Comparison of ENCODE assay signal across 16 cellular contexts in the genomic region with DNA sequence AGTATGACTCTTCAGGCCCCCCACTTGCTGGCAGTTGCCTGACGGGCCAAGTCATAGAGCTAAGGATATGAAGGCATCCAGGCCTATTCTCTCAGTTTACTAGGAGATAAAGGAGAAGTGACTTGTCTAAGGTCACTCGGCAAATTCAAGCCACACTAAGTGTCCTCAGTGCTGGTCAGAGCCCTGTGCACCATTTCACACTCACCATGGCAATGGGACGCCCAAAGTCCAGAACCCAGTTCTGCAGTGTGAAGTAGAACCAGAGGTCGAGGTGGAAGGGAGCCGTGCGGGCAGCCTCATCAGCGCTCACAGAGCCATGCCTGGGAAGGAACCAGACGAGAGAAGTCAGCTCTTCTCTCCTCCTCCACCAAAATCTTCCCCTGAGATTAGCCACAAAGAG. TPM values are rescaled to one million over a fixed set of nuclear protein-coding genes. Genes with fewer than 3 reads are reported as not detected.
DNase-seq lines count a peak whose midpoint lies in the region; ATAC-seq and TF ChIP-seq lines count a peak whose summit lies in the region.
"Had no signal": no experiment of that assay in that cellular context is flagged by ENCODE, and none has a peak within 500 bp of the region (broad histone marks: within the 10 kb centered on the region; RNA-seq: fewer than 3 reads in every experiment).

No MANE protein-coding gene starts in this region.

- H3K4me1 ChIP-seq in right atrium auricular region (no peaks in the 10 kb centered on the region), neutrophil (ENCODE audit: control insufficient read depth in 1 of 2, insufficient read depth in 1 of 2, low read depth in 1 of 2, low read length in 1 of 2) (peaks cover 8 to 9% of the 10 kb centered on the region in 2 experiments)

- H3K27me3 ChIP-seq in right atrium auricular region: no peaks in the 10 kb centered on the region
- H3K27me3 ChIP-seq in neutrophil: no peaks in the 10 kb centered on the region
- H3K27me3 ChIP-seq: BLaER1 treated with 17β-estradiol and CSF1 and Interleukin-3, amounts not matched to agents 10 nM and 100 nM had no signal

- intact Hi-C loops in cardiac septum (cut with DNase I): no loop called here

- H3K27ac ChIP-seq in right atrium auricular region: no peak overlapping the region
- no peak overlapping the region for H3K27ac ChIP-seq in coronary artery
- peak overlapping the region; percentile 20 for H3K27ac ChIP-seq in neutrophil
- H3K27ac ChIP-seq: BLaER1 treated with 17β-estradiol and CSF1 and Interleukin-3, amounts not matched to agents 10 nM and 100 nM had no signal

- ATAC-seq in GM21619 (IDR thresholded peaks at IDR 0.05; ENCODE audit: unreplicated experiment): no peak
- ATAC-seq: CD8-positive, alpha-beta T cell had no signal

- H3K4me3 ChIP-seq in right atrium auricular region (no peak overlapping the region), coronary artery (no peak overlapping the region), neutrophil (ENCODE audit: low read depth in 1 of 2, low read length in 1 of 2) (no peak overlapping the region)
- H3K4me3 ChIP-seq: BLaER1 treated with 17β-estradiol and CSF1 and Interleukin-3, amounts not matched to agents 10 nM and 100 nM had no signal

- TF ChIP-seq CTCF in right atrium auricular region (IDR thresholded peaks at IDR 0.05) (no peak), coronary artery (IDR thresholded peaks at IDR 0.05) (no peak), neutrophil (IDR thresholded peaks at IDR 0.05) (no peak)

- no peaks in the 10 kb centered on the region for H3K9me3 ChIP-seq in right atrium auricular region
- H3K9me3 ChIP-seq in neutrophil: no peaks in the 10 kb centered on the region

- DNase-seq in cardiac septum (ENCODE audit: low spot score) (peak; percentile 31), right atrium auricular region (ENCODE audit: low spot score) (no peak), coronary artery (ENCODE audit: low spot score) (peak; percentile 62), G401 (ENCODE audit: low spot score) (no peak), inferior parietal cortex (ENCODE audit: extremely low spot score) (no peak)
- DNase-seq: CD8-positive, alpha-beta T cell; HFFc6; KBM-7; NCI-H1694 treated with DMSO at 0.1 percent for 48 hours; NCI-H2107; NCI-H510A; NCI-H748 treated with DMSO at 0.1 percent for 48 hours; SHP77 had no signal

- in situ Hi-C loops in G401 (cut with HindIII; ENCODE audit: low sequenced_read_pairs): no loop called here

- H3K36me3 ChIP-seq in right atrium auricular region (peaks cover 4% of the 10 kb centered on the region), neutrophil (no peaks in the 10 kb centered on the region)

RNA-seq across cellular contexts. Expression of a gene that starts 11.2 kb away (rescaled TPM):
- total RNA-seq in cardiac septum (8.5 TPM), right atrium auricular region (1 to 10 TPM; 6.4 to 7.4 TPM)
- 36.4 and 43.4 TPM in 2 replicates for total RNA-seq in G401 (2014; rRNA removed; shearing (Covaris generic))

RNA-seq across cellular contexts. Expression of a gene that starts 13.2 kb away (rescaled TPM):
- 1.6 TPM for total RNA-seq in cardiac septum
- 1 to 10 TPM in 1 of 2 donors, under 1 TPM in 1; 0.52 to 2.1 TPM for total RNA-seq in right atrium auricular region
- 1.1 and 2.4 TPM in 2 replicates for total RNA-seq in G401 (2014; rRNA removed; shearing (Covaris generic))

RNA-seq across cellular contexts. Expression of a gene that starts 59.2 kb away (rescaled TPM):
- total RNA-seq in cardiac septum (114 TPM), right atrium auricular region (10 to 100 TPM; 33.1 to 55.3 TPM)
- 39.0 and 51.5 TPM in 2 replicates for total RNA-seq in G401 (2014; rRNA removed; shearing (Covaris generic))

Comparison
In these comparisons a context has a peak if more than half of its experiments do, and no peak if none do; other contexts are left out.
1. DNase-seq: peak in cardiac septum (single experiment) and coronary artery (single experiment); none in right atrium auricular region (single experiment), G401 (single experiment) and inferior parietal cortex (single experiment).